In genomic region chr9:133448487-133448972, GRCh38 we compare ENCODE assay signal across 1 cellular context.
TF ChIP-seq lines count a peak whose summit lies in the region.

No MANE protein-coding gene starts in this region.

TF ChIP-seq in HepG2, 621 proteins besides CTCF, POLR2A, EP300 and RAD21 (continued from another document and continues in another):
- TF ChIP-seq HBP1 (CRISPR knock-in tag; IDR thresholded peaks at IDR 0.05; ENCODE audit: low read depth) (no peak), SNAI1 (CRISPR knock-in tag; IDR thresholded peaks at IDR 0.05; ENCODE audit: borderline replicate concordance) (no peak), ZNF564 (CRISPR knock-in tag; IDR thresholded peaks at IDR 0.05) (no peak), XBP1 (CRISPR knock-in tag; IDR thresholded peaks at IDR 0.05) (no peak), SRSF9 (IDR thresholded peaks at IDR 0.05; ENCODE audit: borderline replicate concordance, insufficient read depth, low read depth, low read length, poor library complexity, severe bottlenecking) (no peak), PLSCR1 (CRISPR knock-in tag; IDR thresholded peaks at IDR 0.05; ENCODE audit: borderline replicate concordance) (no peak), ZNF138 (CRISPR knock-in tag; IDR thresholded peaks at IDR 0.05; ENCODE audit: low read depth) (no peak), BCL3 (CRISPR knock-in tag; IDR thresholded peaks at IDR 0.05) (no peak), DMAP1 (CRISPR knock-in tag; IDR thresholded peaks at IDR 0.05) (peak; percentile 32; the same call in 1 of the 2 replicates), ZNF781 (CRISPR knock-in tag; IDR thresholded peaks at IDR 0.05; ENCODE audit: borderline replicate concordance, not compliant biosample characterization) (no peak), NONO (IDR thresholded peaks at IDR 0.05) (no peak), NONO (CRISPR knock-in tag; conservative IDR thresholded peaks at IDR 0.05) (peak; percentile 53; the same call in 1 of the 2 replicates), ZNF3 (CRISPR knock-in tag; IDR thresholded peaks at IDR 0.05) (no peak), MLX (CRISPR knock-in tag; IDR thresholded peaks at IDR 0.05) (no peak), SKI (IDR thresholded peaks at IDR 0.05; ENCODE audit: partially characterized antibody) (no peak), ARID2 (CRISPR knock-in tag; IDR thresholded peaks at IDR 0.05; ENCODE audit: borderline replicate concordance) (no peak), U2AF1 (optimal IDR thresholded peaks at IDR 0.05; ENCODE audit: low read depth, low read length) (no peak), ZNF414 (CRISPR knock-in tag; IDR thresholded peaks at IDR 0.05) (no peak), GATAD1 (CRISPR knock-in tag; IDR thresholded peaks at IDR 0.05) (no peak), MXI1 (IDR thresholded peaks at IDR 0.05; ENCODE audit: borderline replicate concordance, low read depth, low read length) (no peak), CEBPZ (IDR thresholded peaks at IDR 0.05; ENCODE audit: low read length) (no peak), E2F1 (CRISPR knock-in tag; IDR thresholded peaks at IDR 0.05) (no peak), ZBTB20 (CRISPR knock-in tag; IDR thresholded peaks at IDR 0.05; ENCODE audit: borderline replicate concordance, low read depth) (no peak), MTF1 (CRISPR knock-in tag; IDR thresholded peaks at IDR 0.05) (no peak), MIER3 (CRISPR knock-in tag; IDR thresholded peaks at IDR 0.05; ENCODE audit: borderline replicate concordance) (no peak), SIN3A (IDR thresholded peaks at IDR 0.05; ENCODE audit: borderline replicate concordance, low read depth, low read length) (no peak), FIP1L1 (IDR thresholded peaks at IDR 0.05; ENCODE audit: borderline replicate concordance, insufficient read depth, low read depth, low read length) (no peak), ZBTB42 (CRISPR knock-in tag; IDR thresholded peaks at IDR 0.05) (no peak), ARHGAP35 (CRISPR knock-in tag; IDR thresholded peaks at IDR 0.05; ENCODE audit: borderline replicate concordance) (no peak), FOXP1 (IDR thresholded peaks at IDR 0.05) (no peak), FOXP1 (CRISPR knock-in tag; IDR thresholded peaks at IDR 0.05) (no peak), ZNF572 (CRISPR knock-in tag; IDR thresholded peaks at IDR 0.05) (no peak), DPF2 (CRISPR knock-in tag; IDR thresholded peaks at IDR 0.05; ENCODE audit: borderline replicate concordance, low read depth) (no peak), CHD4 (IDR thresholded peaks at IDR 0.05; ENCODE audit: borderline replicate concordance, low read length) (no peak), ZMYM2 (CRISPR knock-in tag; IDR thresholded peaks at IDR 0.05) (no peak), GPN1 (CRISPR knock-in tag; IDR thresholded peaks at IDR 0.05; ENCODE audit: borderline replicate concordance) (no peak), TCF7 (IDR thresholded peaks at IDR 0.05; ENCODE audit: low read depth) (no peak), ZNF639 (CRISPR knock-in tag; conservative IDR thresholded peaks at IDR 0.05) (no peak), PITX1 (CRISPR knock-in tag; IDR thresholded peaks at IDR 0.05) (no peak; the same call in 1 of the 2 replicates), ZNF30 (CRISPR knock-in tag; IDR thresholded peaks at IDR 0.05) (no peak), HNRNPL (IDR thresholded peaks at IDR 0.05; ENCODE audit: low read depth, low read length) (peak; percentile 91), KAT7 (CRISPR knock-in tag; IDR thresholded peaks at IDR 0.05; ENCODE audit: borderline replicate concordance) (no peak), RBAK (CRISPR knock-in tag; IDR thresholded peaks at IDR 0.05) (no peak; the same call in 1 of the 2 replicates), TOPORS (CRISPR knock-in tag; IDR thresholded peaks at IDR 0.05) (no peak)
- TF ChIP-seq, protein P1, sequence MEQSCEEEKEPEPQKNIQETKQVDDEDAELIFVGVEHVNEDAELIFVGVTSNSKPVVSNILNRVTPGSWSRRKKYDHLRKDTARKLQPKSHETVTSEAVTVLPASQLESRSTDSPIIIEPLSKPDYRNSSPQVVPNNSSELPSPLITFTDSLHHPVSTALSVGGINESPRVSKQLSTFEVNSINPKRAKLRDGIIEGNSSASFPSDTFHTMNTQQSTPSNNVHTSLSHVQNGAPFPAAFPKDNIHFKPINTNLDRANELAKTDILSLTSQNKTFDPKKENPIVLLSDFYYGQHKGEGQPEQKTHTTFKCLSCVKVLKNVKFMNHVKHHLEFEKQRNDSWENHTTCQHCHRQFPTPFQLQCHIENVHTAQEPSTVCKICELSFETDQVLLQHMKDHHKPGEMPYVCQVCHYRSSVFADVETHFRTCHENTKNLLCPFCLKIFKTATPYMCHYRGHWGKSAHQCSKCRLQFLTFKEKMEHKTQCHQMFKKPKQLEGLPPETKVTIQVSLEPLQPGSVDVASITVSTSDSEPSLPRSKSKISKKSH (CRISPR knock-in tag; IDR thresholded peaks at IDR 0.05; ENCODE audit: borderline replicate concordance), result peak; percentile 31; the same call in 1 of the 2 replicates
- TF ChIP-seq, protein P2, sequence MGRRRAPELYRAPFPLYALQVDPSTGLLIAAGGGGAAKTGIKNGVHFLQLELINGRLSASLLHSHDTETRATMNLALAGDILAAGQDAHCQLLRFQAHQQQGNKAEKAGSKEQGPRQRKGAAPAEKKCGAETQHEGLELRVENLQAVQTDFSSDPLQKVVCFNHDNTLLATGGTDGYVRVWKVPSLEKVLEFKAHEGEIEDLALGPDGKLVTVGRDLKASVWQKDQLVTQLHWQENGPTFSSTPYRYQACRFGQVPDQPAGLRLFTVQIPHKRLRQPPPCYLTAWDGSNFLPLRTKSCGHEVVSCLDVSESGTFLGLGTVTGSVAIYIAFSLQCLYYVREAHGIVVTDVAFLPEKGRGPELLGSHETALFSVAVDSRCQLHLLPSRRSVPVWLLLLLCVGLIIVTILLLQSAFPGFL (CRISPR knock-in tag; IDR thresholded peaks at IDR 0.05), result no peak
- TF ChIP-seq, protein P3, sequence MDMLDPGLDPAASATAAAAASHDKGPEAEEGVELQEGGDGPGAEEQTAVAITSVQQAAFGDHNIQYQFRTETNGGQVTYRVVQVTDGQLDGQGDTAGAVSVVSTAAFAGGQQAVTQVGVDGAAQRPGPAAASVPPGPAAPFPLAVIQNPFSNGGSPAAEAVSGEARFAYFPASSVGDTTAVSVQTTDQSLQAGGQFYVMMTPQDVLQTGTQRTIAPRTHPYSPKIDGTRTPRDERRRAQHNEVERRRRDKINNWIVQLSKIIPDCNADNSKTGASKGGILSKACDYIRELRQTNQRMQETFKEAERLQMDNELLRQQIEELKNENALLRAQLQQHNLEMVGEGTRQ (IDR thresholded peaks at IDR 0.05; ENCODE audit: low read depth, low read length), result no peak
- TF ChIP-seq, protein P3 (CRISPR knock-in tag; IDR thresholded peaks at IDR 0.05; ENCODE audit: borderline replicate concordance), result no peak
- TF ChIP-seq, protein P4, sequence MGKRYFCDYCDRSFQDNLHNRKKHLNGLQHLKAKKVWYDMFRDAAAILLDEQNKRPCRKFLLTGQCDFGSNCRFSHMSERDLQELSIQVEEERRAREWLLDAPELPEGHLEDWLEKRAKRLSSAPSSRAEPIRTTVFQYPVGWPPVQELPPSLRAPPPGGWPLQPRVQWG (CRISPR knock-in tag; IDR thresholded peaks at IDR 0.05; ENCODE audit: borderline replicate concordance, low read depth), result no peak
- TF ChIP-seq, protein P5, sequence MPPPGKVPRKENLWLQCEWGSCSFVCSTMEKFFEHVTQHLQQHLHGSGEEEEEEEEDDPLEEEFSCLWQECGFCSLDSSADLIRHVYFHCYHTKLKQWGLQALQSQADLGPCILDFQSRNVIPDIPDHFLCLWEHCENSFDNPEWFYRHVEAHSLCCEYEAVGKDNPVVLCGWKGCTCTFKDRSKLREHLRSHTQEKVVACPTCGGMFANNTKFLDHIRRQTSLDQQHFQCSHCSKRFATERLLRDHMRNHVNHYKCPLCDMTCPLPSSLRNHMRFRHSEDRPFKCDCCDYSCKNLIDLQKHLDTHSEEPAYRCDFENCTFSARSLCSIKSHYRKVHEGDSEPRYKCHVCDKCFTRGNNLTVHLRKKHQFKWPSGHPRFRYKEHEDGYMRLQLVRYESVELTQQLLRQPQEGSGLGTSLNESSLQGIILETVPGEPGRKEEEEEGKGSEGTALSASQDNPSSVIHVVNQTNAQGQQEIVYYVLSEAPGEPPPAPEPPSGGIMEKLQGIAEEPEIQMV (CRISPR knock-in tag; IDR thresholded peaks at IDR 0.05; ENCODE audit: low read depth), result no peak; the same call in 1 of the 2 replicates
